Comparison of ENCODE assay signal across 1 cellular context in genomic region chr9:18798518-18799290, GRCh38.
TF ChIP-seq lines count a peak whose summit lies in the region.

No MANE protein-coding gene starts in this region.

TF ChIP-seq in GM23338, 12 proteins besides CTCF, POLR2A, EP300 and RAD21 (continued from another document):
- TF ChIP-seq ZNF462 (CRISPR knock-in tag; IDR thresholded peaks at IDR 0.05) (no peak), ZNF114 (CRISPR knock-in tag; IDR thresholded peaks at IDR 0.05) (no peak), NANOG (IDR thresholded peaks at IDR 0.05; ENCODE audit: borderline replicate concordance) (no peak), STAT1 (IDR thresholded peaks at IDR 0.05; ENCODE audit: unreplicated experiment) (no peak), CREB1 (CRISPR knock-in tag; IDR thresholded peaks at IDR 0.05; ENCODE audit: low read depth) (no peak), ZNF331 (CRISPR knock-in tag; IDR thresholded peaks at IDR 0.05; ENCODE audit: low read depth) (no peak), REST (IDR thresholded peaks at IDR 0.05; ENCODE audit: unreplicated experiment) (no peak)
TF ChIP-seq in GM23338: peak in this region for 0.
